Comparison of ENCODE assay signal across 20 cellular contexts in genomic region chr3:173945801-173946200, GRCh38.
DNase-seq lines count a peak whose midpoint lies in the region; ATAC-seq lines count a peak whose summit lies in the region.
"Had no signal": no experiment of that assay in that cellular context is flagged by ENCODE, and none has a peak within 500 bp of the region (broad histone marks: within the 10 kb centered on the region; RNA-seq: fewer than 3 reads in every experiment).

No MANE protein-coding gene starts in this region.

- ATAC-seq in HG03469 (IDR thresholded peaks at IDR 0.05; ENCODE audit: unreplicated experiment) = no peak
- no peak for ATAC-seq in left cardiac atrium
- ATAC-seq: CD8-positive, alpha-beta T cell; K562; PC-3; Right ventricle myocardium inferior had no signal

- intact Hi-C loops in left cardiac atrium (cut with DNase I) = no loop called here

- DNase-seq in DMS 273 (lab: John Stamatoyannopoulos, UW; ENCODE audit: unreplicated experiment) (peak; percentile 47), DMS 273 treated with DMSO at 0.1 percent for 48 hours (lab: John Stamatoyannopoulos, UW) (no peak), NCI-H2171 (lab: John Stamatoyannopoulos, UW) (peak; percentile 19), cerebellar cortex (ENCODE audit: low spot score) (peak; percentile 85), left cardiac atrium (no peak), cortex of kidney (lab: John Stamatoyannopoulos, UW) (no peak)
- DNase-seq: Caco-2; CD8-positive, alpha-beta T cell; DMS79 treated with DMSO at 0.1 percent for 48 hours; H7; Kasumi-1; NCI-H1092 treated with DMSO at 0.1 percent for 48 hours; NCI-H1436; NCI-H2029 treated with DMSO at 0.1 percent for 48 hours; NCI-H526 treated with DMSO at 0.1 percent for 48 hours; NK-92 treated with Interleukin-12 subunit alpha and Interleukin-12 subunit beta, amount 100 ng/mL, for 24 hours; PC-3 had no signal

Comparison
In these comparisons a context has a peak if more than half of its experiments do, and no peak if none do; other contexts are left out.
1. DNase-seq: peak in DMS 273 (single experiment), NCI-H2171 (single experiment) and cerebellar cortex (single experiment); none in DMS 273 treated with DMSO at 0.1 percent for 48 hours (single experiment), left cardiac atrium (single experiment) and cortex of kidney (single experiment).